ENCODE assay signal across 33 cellular contexts in genomic region chr2:175170679-175171304, GRCh38. TPM values are rescaled to one million over a fixed set of nuclear protein-coding genes. Genes with fewer than 3 reads are reported as not detected.
DNase-seq lines count a peak whose midpoint lies in the region; ATAC-seq, FAIRE-seq and TF ChIP-seq lines count a peak whose summit lies in the region.
"Had no signal": no experiment of that assay in that cellular context is flagged by ENCODE, and none has a peak within 500 bp of the region (broad histone marks: within the 10 kb centered on the region; RNA-seq: fewer than 3 reads in every experiment).

No MANE protein-coding gene starts in this region.

- SMC1A ChIA-PET in GM12878 (lab: Charles Lee; ENCODE audit: uncharacterized antibody, unreplicated experiment) = interaction anchor here (1.5 kb wide), 1 partner anchor 9 kb away, joined by 5 read pairs; no protein-coding TSS in a partner anchor

- H3K36me3 ChIP-seq in GM12878 (ENCODE audit: control insufficient read depth in 2 of 2, insufficient read depth in 2 of 2, low read length in 1 of 2) = peaks cover 0 to 7% of the 10 kb centered on the region in 2 experiments; a peak in 2 of 4 replicates
- H3K36me3 ChIP-seq: thyroid gland, vagina had no signal

- H3K27me3 ChIP-seq in GM12878 (replicated peaks in 1 of 2; ENCODE audit: control insufficient read depth in 2 of 2, insufficient read depth in 2 of 2, low read length in 1 of 2) = no peaks in the 10 kb centered on the region
- H3K27me3 ChIP-seq: dorsolateral prefrontal cortex, hepatocyte, sigmoid colon, thyroid gland, vagina had no signal

- TF ChIP-seq CTCF in NB4 (IDR thresholded peaks at IDR 0.05; ENCODE audit: low read depth, low read length) = no peak
- no peak for TF ChIP-seq CTCF in GM12878 (IDR thresholded peaks at IDR 0.05 in 2 of 3, conservative IDR thresholded peaks at IDR 0.05 in 1 of 3; ENCODE audit: control insufficient read depth in 2 of 3, extremely low read depth in 1 of 3, insufficient read depth in 1 of 3, low read depth in 3 of 3, low read length in 3 of 3)

- peaks cover 42% of the 10 kb centered on the region for H3K36me3 Mint-ChIP-seq in activated CD4-positive, alpha-beta memory T cell treated with anti-CD3 and anti-CD28 coated beads, Interleukin-2, amount 10 ng/mL, durations not matched to agents 7 days and 5 days (ENCODE audit: low read depth)
- peaks cover 14% of the 10 kb centered on the region for H3K36me3 Mint-ChIP-seq in activated CD4-positive, alpha-beta memory T cell treated with anti-CD3 and anti-CD28 coated beads for 36 hours

- H3K4me1 Mint-ChIP-seq in activated CD4-positive, alpha-beta memory T cell treated with anti-CD3 and anti-CD28 coated beads, Interleukin-2, amount 10 ng/mL, durations not matched to agents 7 days and 5 days = peaks cover 54% of the 10 kb centered on the region
- peaks cover 30% of the 10 kb centered on the region for H3K4me1 Mint-ChIP-seq in activated CD4-positive, alpha-beta memory T cell treated with anti-CD3 and anti-CD28 coated beads for 36 hours (ENCODE audit: low read depth)

- peaks cover 27% of the 10 kb centered on the region for H3K79me2 ChIP-seq in GM12878 (ENCODE audit: control insufficient read depth, insufficient read depth, low read length)

- H3K27me3 Mint-ChIP-seq in activated CD4-positive, alpha-beta memory T cell treated with anti-CD3 and anti-CD28 coated beads, Interleukin-2, amount 10 ng/mL, durations not matched to agents 7 days and 5 days = no peaks in the 10 kb centered on the region
- no peaks in the 10 kb centered on the region for H3K27me3 Mint-ChIP-seq in activated CD4-positive, alpha-beta memory T cell treated with anti-CD3 and anti-CD28 coated beads for 36 hours
- H3K27me3 Mint-ChIP-seq: naive thymus-derived CD4-positive, alpha-beta T cell had no signal

- no peak overlapping the region for H3K9ac ChIP-seq in GM12878 (ENCODE audit: control insufficient read depth, insufficient read depth, low read length)
- H3K9ac ChIP-seq: SK-N-SH had no signal

- no peak for TF ChIP-seq EP300 in GM12878 (IDR thresholded peaks at IDR 0.05; ENCODE audit: borderline replicate concordance in 1 of 2, control insufficient read depth in 1 of 2, low read depth in 2 of 2, low read length in 2 of 2)

- in situ Hi-C loops in GM12878 (cut with MboI) = no loop called here

- RAD21 ChIA-PET in GM12878 (lab: Charles Lee; ENCODE audit: unreplicated experiment) = interaction anchor here (0.9 kb wide), 1 partner anchor 34 kb away, joined by 3 read pairs; no protein-coding TSS in a partner anchor

- no peak for TF ChIP-seq RAD21 in GM12878 (IDR thresholded peaks at IDR 0.05; ENCODE audit: insufficient read depth, low read depth, low read length)

- 93% methylated on average over 3 of the region's 3 CpGs for WGBS in GM12878 (ENCODE audit: insufficient coverage, insufficient replicate concordance, low lambda C conversion rate, missing lambda C conversion rate)

- no peaks in the 10 kb centered on the region for H4K20me1 ChIP-seq in GM12878 (ENCODE audit: control insufficient read depth, insufficient read depth)

- no peak for DNase-seq in activated CD4-positive, alpha-beta memory T cell treated with anti-CD3 and anti-CD28 coated beads, Interleukin-2, amount 10 ng/mL, durations not matched to agents 7 days and 5 days
- no peak for DNase-seq in activated CD4-positive, alpha-beta memory T cell treated with anti-CD3 and anti-CD28 coated beads for 36 hours
- peak; percentile 47 for DNase-seq in CD1c-positive myeloid dendritic cell (ENCODE audit: extremely low spot score)
- DNase-seq in NB4 (ENCODE audit: low read depth) = peak; percentile 30
- DNase-seq in GM12878 (ENCODE audit: low read depth, low spot score) = no peak
- no peak for DNase-seq in NCI-H187 (lab: John Stamatoyannopoulos, UW)
- no peak for DNase-seq in glomerular visceral epithelial cell (ENCODE audit: extremely low spot score)
- DNase-seq: activated CD8-positive, alpha-beta T cell treated with anti-CD3 and anti-CD28 coated beads, Interleukin-2, amount 10 ng/mL, durations not matched to agents 7 days and 5 days; activated naive CD4-positive, alpha-beta T cell; amygdala; dorsolateral prefrontal cortex; EL; foreskin melanocyte; Karpas-422; kidney glomerular epithelial cell; midbrain; naive thymus-derived CD4-positive, alpha-beta T cell; NCI-H1048; NCI-H1694 treated with DMSO at 0.1 percent for 48 hours; NCI-H2171; NCI-H510A treated with DMSO at 0.1 percent for 48 hours; sigmoid colon; SK-N-SH; stimulated activated CD4-positive, alpha-beta T cell treated with anti-CD3 and anti-CD28 coated beads, Interleukin-12 subunit alpha, Interleukin-12 subunit beta, amount 100 ng/mL, for 4 hours; stimulated activated CD4-positive, alpha-beta T cell treated with anti-CD3 and anti-CD28 coated beads, Interleukin-4, amount 100 ng/mL, for 1 hour; thyroid gland had no signal

- H3K4me3 ChIP-seq in NB4 (ENCODE audit: low read depth, low read length) (no peak overlapping the region), GM12878 (no peak overlapping the region)
- H3K4me3 ChIP-seq: A549, dorsolateral prefrontal cortex, HAP-1, hepatocyte, sigmoid colon, thyroid gland, vagina had no signal

- FAIRE-seq in GM12878 (lab: Jason Lieb, UNC) = no peak
- FAIRE-seq: A549 had no signal

- no peak for TF ChIP-seq POLR2A in NB4 (IDR thresholded peaks at IDR 0.05; ENCODE audit: extremely low read depth, insufficient read length)
- no peak for TF ChIP-seq POLR2A in GM12878 (IDR thresholded peaks at IDR 0.05; ENCODE audit: low read depth, low read length)

- no peaks in the 10 kb centered on the region; the same call in 2 of the 3 replicates for H3K9me3 ChIP-seq in GM12878 (replicated peaks; ENCODE audit: control insufficient read depth, insufficient read depth, low read length)
- H3K9me3 ChIP-seq: A549, HAP-1, sigmoid colon, SK-N-SH, thyroid gland, vagina had no signal

- CTCF ChIA-PET in activated CD4-positive, alpha-beta memory T cell treated with anti-CD3 and anti-CD28 coated beads, Interleukin-2, amount 10 ng/mL, durations not matched to agents 7 days and 5 days (lab: Charles Lee) = interaction anchor here (0.7 kb wide), 1 partner anchor 10 kb away, joined by 4 read pairs; no protein-coding TSS in a partner anchor
- CTCF ChIA-PET in activated CD4-positive, alpha-beta memory T cell treated with anti-CD3 and anti-CD28 coated beads for 36 hours (lab: Charles Lee) = interaction anchor here (0.8 kb wide), 1 partner anchor 536 kb away, joined by 3 read pairs; no protein-coding TSS in a partner anchor
- CTCF ChIA-PET in GM12878 (lab: Yijun Ruan, JAX) = interaction anchor here (1.7 kb wide), 1 partner anchor 35 kb away, joined by 4 read pairs; no protein-coding TSS in a partner anchor

- peak overlapping the region; percentile 33; the same call in 1 of the 2 replicates for H3K27ac ChIP-seq in GM12878 (ENCODE audit: control insufficient read depth, insufficient read depth)
- H3K27ac ChIP-seq: A549, dorsolateral prefrontal cortex, hepatocyte, HL-60, sigmoid colon, thyroid gland, vagina had no signal

- ATAC-seq in GM12878 (no peak), GM19452 (IDR thresholded peaks at IDR 0.05; ENCODE audit: unreplicated experiment) (no peak)
- ATAC-seq: A549; activated CD8-positive, alpha-beta T cell treated with anti-CD3 and anti-CD28 coated beads, Interleukin-2, amount 10 ng/mL, durations not matched to agents 7 days and 5 days; naive thymus-derived CD4-positive, alpha-beta T cell; Right ventricle myocardium inferior had no signal

- intact Hi-C loops in activated CD4-positive, alpha-beta memory T cell treated with anti-CD3 and anti-CD28 coated beads for 36 hours (cut with micrococcal nuclease) = no loop called here
- intact Hi-C loops in GM12878 (cut with micrococcal nuclease; ENCODE audit: unreplicated experiment) = no loop called here

- no peak overlapping the region for H3K4me3 Mint-ChIP-seq in activated CD4-positive, alpha-beta memory T cell treated with anti-CD3 and anti-CD28 coated beads, Interleukin-2, amount 10 ng/mL, durations not matched to agents 7 days and 5 days
- H3K4me3 Mint-ChIP-seq in activated CD4-positive, alpha-beta memory T cell treated with anti-CD3 and anti-CD28 coated beads for 36 hours = no peak overlapping the region

- peak overlapping the region; percentile 32 for H3K27ac Mint-ChIP-seq in activated CD4-positive, alpha-beta memory T cell treated with anti-CD3 and anti-CD28 coated beads, Interleukin-2, amount 10 ng/mL, durations not matched to agents 7 days and 5 days
- H3K27ac Mint-ChIP-seq in activated CD4-positive, alpha-beta memory T cell treated with anti-CD3 and anti-CD28 coated beads for 36 hours = no peak overlapping the region
- H3K27ac Mint-ChIP-seq: activated CD8-positive, alpha-beta T cell treated with anti-CD3 and anti-CD28 coated beads, Interleukin-2, amount 10 ng/mL, durations not matched to agents 7 days and 5 days had no signal

- no peaks in the 10 kb centered on the region for H3K9me3 Mint-ChIP-seq in activated CD4-positive, alpha-beta memory T cell treated with anti-CD3 and anti-CD28 coated beads, Interleukin-2, amount 10 ng/mL, durations not matched to agents 7 days and 5 days
- no peaks in the 10 kb centered on the region for H3K9me3 Mint-ChIP-seq in activated CD4-positive, alpha-beta memory T cell treated with anti-CD3 and anti-CD28 coated beads for 36 hours
- H3K9me3 Mint-ChIP-seq: naive thymus-derived CD4-positive, alpha-beta T cell had no signal

- POLR2A ChIA-PET in activated CD4-positive, alpha-beta memory T cell treated with anti-CD3 and anti-CD28 coated beads, Interleukin-2, amount 10 ng/mL, durations not matched to agents 7 days and 5 days (lab: Charles Lee) = interaction anchor here (0.9 to 2.6 kb wide), 3 partner anchors 8 to 15 kb away, joined by 3 to 14 read pairs (median 6); partner anchors contain the start of gene ATP5MC3
- POLR2A ChIA-PET in activated CD4-positive, alpha-beta memory T cell treated with anti-CD3 and anti-CD28 coated beads for 36 hours (lab: Charles Lee) = interaction anchor here (0.7 kb wide), 1 partner anchor 9 kb away, joined by 4 read pairs; no protein-coding TSS in a partner anchor
- POLR2A ChIA-PET in GM12878 (lab: Charles Lee) = interaction anchor here (0.6 kb wide), 1 partner anchor 11 kb away, joined by 5 read pairs; no protein-coding TSS in a partner anchor

- BruUV-seq in GM12878 (replicated peaks; lab: Mats Ljungman, UMichigan) = no TSS peak

- no peak overlapping the region for H3K4me2 ChIP-seq in GM12878 (ENCODE audit: control insufficient read depth, insufficient read depth)
- H3K4me2 ChIP-seq: A549, hepatocyte, SK-N-SH had no signal

- H2AFZ ChIP-seq in GM12878 (ENCODE audit: control insufficient read depth, low read depth, low read length) = no peak overlapping the region
- H2AFZ ChIP-seq: hepatocyte had no signal

- H3K4me1 ChIP-seq in GM12878 (ENCODE audit: control insufficient read depth, insufficient read depth, low read length) = peaks cover 3% of the 10 kb centered on the region; the same call in 1 of the 2 replicates
- H3K4me1 ChIP-seq: HAP-1 had no signal

RNA-seq across cellular contexts. Expression of gene ATF2, which starts 2.8 kb away (rescaled TPM):
- 10 to 100 TPM; 61.4 to 63.6 TPM for total RNA-seq in activated CD4-positive, alpha-beta memory T cell treated with anti-CD3 and anti-CD28 coated beads, Interleukin-2, amount 10 ng/mL, durations not matched to agents 7 days and 5 days
- 10 to 100 TPM; 46.9 to 48.5 TPM for total RNA-seq in activated CD4-positive, alpha-beta memory T cell treated with anti-CD3 and anti-CD28 coated beads for 36 hours
- 146 and 154 TPM in 2 replicates for total RNA-seq in GM12878 (2013; cell fraction: nucleolus; rRNA removed)
- total RNA-seq in GM12878 (2014; rRNA removed) (26.0 and 28.2 TPM in 2 replicates), GM12878 (2014; rRNA removed; fragmentation: Illumina TruSeq; extraction: Trizol) (35.7 and 36.2 TPM in 2 replicates), GM12878 (2021) (34.0 and 35.8 TPM in 2 replicates)
- polyA plus RNA-seq in GM12878 (2011; ENCODE audit: low read depth) = 14.3 TPM
- polyA plus RNA-seq in GM12878 (2011; rRNA removed) (78.0 and 93.7 TPM in 2 replicates), GM12878 (2014; fragmentation: Illumina TruSeq; extraction: Trizol) (38.2 and 43.4 TPM in 2 replicates), GM12878 (2014; fragmentation: Nextera tagmentation; extraction: Ambion mirVana) (10 to 100 TPM; 10.3 to 17.7 TPM), GM12878 (2014; rRNA removed) (17.6 and 18.9 TPM in 2 replicates), GM12878 (2016; fragmentation: Nextera tagmentation; extraction: Ambion mirVana) (10 to 100 TPM; 42.5 to 44.7 TPM)
- polyA plus RNA-seq in GM12878 (2011; cell fraction: cytosol; rRNA removed) = 54.7 and 55.9 TPM in 2 replicates
- polyA plus RNA-seq in GM12878 (2011; cell fraction: nucleus; rRNA removed) = 26.6 and 34.9 TPM in 2 replicates
- polyA plus RNA-seq in GM12878 (2012) = 17.8 and 23.5 TPM in 2 replicates
- 153 and 156 TPM in 2 replicates for polyA minus RNA-seq in GM12878 (2011; rRNA and poly(A)+ RNA removed)
- 34.7 and 43.8 TPM in 2 replicates for polyA minus RNA-seq in GM12878 (2011; cell fraction: cytosol; rRNA and poly(A)+ RNA removed)
- 72.9 and 89.1 TPM in 2 replicates for polyA minus RNA-seq in GM12878 (2011; cell fraction: nucleus; rRNA and poly(A)+ RNA removed)

RNA-seq across cellular contexts. Expression of gene ATP5MC3, which starts 10.7 kb away (rescaled TPM):
- 100 to 1,000 TPM; 200 to 210 TPM for total RNA-seq in activated CD4-positive, alpha-beta memory T cell treated with anti-CD3 and anti-CD28 coated beads, Interleukin-2, amount 10 ng/mL, durations not matched to agents 7 days and 5 days
- total RNA-seq in activated CD4-positive, alpha-beta memory T cell treated with anti-CD3 and anti-CD28 coated beads for 36 hours = 100 to 1,000 TPM; 346 to 347 TPM
- 68.9 and 71.1 TPM in 2 replicates for total RNA-seq in GM12878 (2013; cell fraction: nucleolus; rRNA removed)
- 308 and 329 TPM in 2 replicates for total RNA-seq in GM12878 (2014; rRNA removed)
- total RNA-seq in GM12878 (2014; rRNA removed; fragmentation: Illumina TruSeq; extraction: Trizol) = 330 and 378 TPM in 2 replicates
- total RNA-seq in GM12878 (2021) = 424 and 434 TPM in 2 replicates
- polyA plus RNA-seq in GM12878 (2011; ENCODE audit: low read depth) = 261 TPM
- polyA plus RNA-seq in GM12878 (2011; rRNA removed) = 1,196 and 1,341 TPM in 2 replicates
- 686 and 945 TPM in 2 replicates for polyA plus RNA-seq in GM12878 (2011; cell fraction: cytosol; rRNA removed)
- 343 and 385 TPM in 2 replicates for polyA plus RNA-seq in GM12878 (2011; cell fraction: nucleus; rRNA removed)
- polyA plus RNA-seq in GM12878 (2012) = 345 and 392 TPM in 2 replicates
- 205 and 334 TPM in 2 replicates for polyA plus RNA-seq in GM12878 (2014; fragmentation: Illumina TruSeq; extraction: Trizol)
- 100 to 1,000 TPM; 643 to 716 TPM for polyA plus RNA-seq in GM12878 (2014; fragmentation: Nextera tagmentation; extraction: Ambion mirVana)
- 422 and 457 TPM in 2 replicates for polyA plus RNA-seq in GM12878 (2014; rRNA removed)
- 1,000 to 10,000 TPM; 1,121 to 1,181 TPM for polyA plus RNA-seq in GM12878 (2016; fragmentation: Nextera tagmentation; extraction: Ambion mirVana)
- polyA minus RNA-seq in GM12878 (2011; rRNA and poly(A)+ RNA removed) = 333 and 340 TPM in 2 replicates
- 92.2 and 96.0 TPM in 2 replicates for polyA minus RNA-seq in GM12878 (2011; cell fraction: cytosol; rRNA and poly(A)+ RNA removed)
- polyA minus RNA-seq in GM12878 (2011; cell fraction: nucleus; rRNA and poly(A)+ RNA removed) = 64.4 and 91.2 TPM in 2 replicates

Comparison
In these comparisons a context has a peak if more than half of its experiments do, and no peak if none do; other contexts are left out.
1. DNase-seq: peak in CD1c-positive myeloid dendritic cell (single experiment) and NB4 (single experiment); none in activated CD4-positive, alpha-beta memory T cell treated with anti-CD3 and anti-CD28 coated beads, Interleukin-2, amount 10 ng/mL, durations not matched to agents 7 days and 5 days (single experiment), activated CD4-positive, alpha-beta memory T cell treated with anti-CD3 and anti-CD28 coated beads for 36 hours (single experiment), GM12878 (single experiment), NCI-H187 (0 of 2) and glomerular visceral epithelial cell (single experiment).